In the genomic region with DNA sequence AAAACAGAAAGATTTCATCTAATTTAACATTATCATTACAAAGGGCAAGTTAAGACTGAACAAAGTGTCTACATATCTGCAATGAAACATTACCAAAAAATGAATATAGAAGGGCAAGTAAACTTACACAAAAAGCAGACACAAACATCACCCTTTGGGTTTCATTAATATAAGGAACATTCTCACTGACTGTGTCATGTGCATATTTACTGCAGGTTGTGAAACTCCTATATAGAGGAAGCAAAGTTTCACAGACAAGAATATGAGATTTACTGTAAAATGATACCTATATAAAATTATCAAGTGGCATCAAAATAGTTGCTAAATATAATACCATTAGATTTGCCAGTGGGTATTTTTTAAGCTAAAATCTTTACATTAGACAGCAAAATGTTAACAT, we compare ENCODE assay signal across 17 cellular contexts.
"Had no signal": no experiment of that assay in that cellular context is flagged by ENCODE, and none has a peak within 500 bp of the region (broad histone marks: within the 10 kb centered on the region; RNA-seq: fewer than 3 reads in every experiment).

No MANE protein-coding gene starts in this region.

- H3K36me3 ChIP-seq: uterus had no signal

- H3K4me1 ChIP-seq: uterus had no signal

- H2AFZ ChIP-seq: hepatocyte had no signal

- H3K79me2 ChIP-seq: hepatocyte had no signal

- DNase-seq: activated CD4-positive, alpha-beta T cell treated with anti-CD3 and anti-CD28 coated beads for 48 hours; activated CD8-positive, alpha-beta memory T cell treated with anti-CD3 and anti-CD28 coated beads, Interleukin-2, amount 50 U/mL, for 48 hours; activated naive CD4-positive, alpha-beta T cell; activated naive CD8-positive, alpha-beta T cell treated with anti-CD3 and anti-CD28 coated beads, Interleukin-2, amount 50 U/mL, for 24 hours; left lung; mucosa of descending colon; natural killer cell; stimulated activated CD4-positive, alpha-beta T cell treated with anti-CD3 and anti-CD28 coated beads, Interleukin-15, amount 100 ng/mL, for 24 hours; stimulated activated CD4-positive, alpha-beta T cell treated with anti-CD3 and anti-CD28 coated beads, Interleukin-4, amount 100 ng/mL, for 1 hour; stimulated activated naive CD4-positive, alpha-beta T cell; tibial artery; uterus had no signal

- H3K27ac ChIP-seq: hepatocyte, tibial artery, uterus had no signal

- H3K4me2 ChIP-seq: hepatocyte had no signal

- H3K4me3 Mint-ChIP-seq: activated naive CD8-positive, alpha-beta T cell treated with anti-CD3 and anti-CD28 coated beads, Interleukin-2, amount 50 U/mL, for 24 hours; activated T-helper 1 cell treated with anti-CD3 and anti-CD28 coated beads, Interleukin-12 subunit alpha, Interleukin-12 subunit beta, Interleukin-2, Interleukin-4 antibody, amounts not matched to agents 30 ng/mL and 10 ng/mL and 1 ng/mL, durations not matched to agents 14 hours and 24 hours and 36 hours; natural killer cell; T-helper 1 cell treated with Interleukin-12 subunit alpha and Interleukin-12 subunit beta and Interleukin-4 antibody, amounts not matched to agents 30 μg/mL and 1 μg/mL, for 36 hours; WTC11 had no signal

- H3K9me3 ChIP-seq: left lung, mucosa of descending colon, tibial artery, uterus had no signal

- ATAC-seq: esophagus mucosa, left lung, mucosa of descending colon, natural killer cell, WTC11 had no signal

- H3K9me3 Mint-ChIP-seq: activated naive CD8-positive, alpha-beta T cell treated with anti-CD3 and anti-CD28 coated beads, Interleukin-2, amount 50 U/mL, for 24 hours; activated T-helper 1 cell treated with anti-CD3 and anti-CD28 coated beads, Interleukin-12 subunit alpha, Interleukin-12 subunit beta, Interleukin-2, Interleukin-4 antibody, amounts not matched to agents 30 ng/mL and 10 ng/mL and 1 ng/mL, durations not matched to agents 14 hours and 24 hours and 36 hours; natural killer cell; T-helper 1 cell treated with Interleukin-12 subunit alpha and Interleukin-12 subunit beta and Interleukin-4 antibody, amounts not matched to agents 30 μg/mL and 1 μg/mL, for 36 hours; WTC11 had no signal

- H3K4me1 Mint-ChIP-seq: natural killer cell had no signal

- H3K27me3 Mint-ChIP-seq: activated naive CD8-positive, alpha-beta T cell treated with anti-CD3 and anti-CD28 coated beads, Interleukin-2, amount 50 U/mL, for 24 hours had no signal

- H3K27me3 ChIP-seq: hepatocyte, left lung, tibial artery, uterus had no signal

- H3K4me3 ChIP-seq: hepatocyte, left lung, mucosa of descending colon, tibial artery, uterus had no signal

- H3K27ac Mint-ChIP-seq: activated naive CD8-positive, alpha-beta T cell treated with anti-CD3 and anti-CD28 coated beads, Interleukin-2, amount 50 U/mL, for 24 hours; activated T-helper 1 cell treated with anti-CD3 and anti-CD28 coated beads, Interleukin-12 subunit alpha, Interleukin-12 subunit beta, Interleukin-2, Interleukin-4 antibody, amounts not matched to agents 30 ng/mL and 10 ng/mL and 1 ng/mL, durations not matched to agents 14 hours and 24 hours and 36 hours; natural killer cell; T-helper 1 cell treated with Interleukin-12 subunit alpha and Interleukin-12 subunit beta and Interleukin-4 antibody, amounts not matched to agents 30 μg/mL and 1 μg/mL, for 36 hours had no signal
